Comparison of ENCODE assay signal across 8 cellular contexts in genomic region chr12:10749700-10750384, GRCh38. TPM values are rescaled to one million over a fixed set of nuclear protein-coding genes. Genes with fewer than 3 reads are reported as not detected.
DNase-seq lines count a peak whose midpoint lies in the region; ATAC-seq and TF ChIP-seq lines count a peak whose summit lies in the region.

No MANE protein-coding gene starts in this region.

- H3K9me3 Mint-ChIP-seq in activated T-helper 2 cell treated with anti-CD3 and anti-CD28 coated beads, Interferon-gamma antibody, Interleukin-2, Interleukin-4, amounts not matched to agents 10 μg/mL and 5 μg/mL and 100 μg/mL, durations not matched to agents 14 hours and 24 hours and 36 hours: no peaks in the 10 kb centered on the region

- H2BK15ac ChIP-seq in neuronal stem cell (ENCODE audit: low read length): no peak overlapping the region

- no peak overlapping the region for H2BK5ac ChIP-seq in neuronal stem cell (ENCODE audit: low read length)

- H3K4me1 ChIP-seq in neuronal stem cell (ENCODE audit: control insufficient read depth in 2 of 2, insufficient read depth in 1 of 2, low read depth in 1 of 2, low read length in 2 of 2) (peaks cover 0 to 2% of the 10 kb centered on the region in 2 donors), subcutaneous abdominal adipose tissue (ENCODE audit: control insufficient read depth in 5 of 5, insufficient read depth in 5 of 5, low read length in 5 of 5) (peaks cover 0 to 8% (median 6%) of the 10 kb centered on the region in 5 donors)

- no peak overlapping the region for H2BK12ac ChIP-seq in neuronal stem cell (ENCODE audit: low read length)

- no peak overlapping the region for H3K23ac ChIP-seq in neuronal stem cell (ENCODE audit: low read depth, low read length, poor library complexity)

- no peak overlapping the region for H2AK5ac ChIP-seq in neuronal stem cell (ENCODE audit: low read depth, low read length)

- WGBS in neuronal stem cell (ENCODE audit: extremely low coverage in 2 of 2, insufficient read length in 2 of 2, insufficient replicate concordance in 1 of 2), 2 donors: no CpG with 5 or more reads among the region's 17 CpGs

- no peaks in the 10 kb centered on the region for H3K36me3 Mint-ChIP-seq in activated T-helper 2 cell treated with anti-CD3 and anti-CD28 coated beads, Interferon-gamma antibody, Interleukin-2, Interleukin-4, amounts not matched to agents 10 μg/mL and 5 μg/mL and 100 μg/mL, durations not matched to agents 14 hours and 24 hours and 36 hours (ENCODE audit: low read depth)

- H3K9me3 ChIP-seq in KOPT-K1 (ENCODE audit: insufficient read depth, low read length, poor library complexity, severe bottlenecking) (peaks cover 5% of the 10 kb centered on the region), neuronal stem cell (replicated peaks in 1 of 2; ENCODE audit: control insufficient read depth in 2 of 2, insufficient read depth in 1 of 2, low read depth in 1 of 2, low read length in 2 of 2) (no peaks in the 10 kb centered on the region), subcutaneous abdominal adipose tissue (ENCODE audit: control insufficient read depth in 5 of 5, low read length in 5 of 5) (no peaks in the 10 kb centered on the region)

- H3K36me3 ChIP-seq in KOPT-K1 (ENCODE audit: insufficient read depth, low read length): no peaks in the 10 kb centered on the region
- H3K36me3 ChIP-seq in neuronal stem cell (replicated peaks in 1 of 2; ENCODE audit: control insufficient read depth in 2 of 2, insufficient read depth in 2 of 2, low read length in 2 of 2): no peaks in the 10 kb centered on the region
- no peaks in the 10 kb centered on the region for H3K36me3 ChIP-seq in subcutaneous abdominal adipose tissue (ENCODE audit: control insufficient read depth in 5 of 5, insufficient read depth in 5 of 5, low read length in 5 of 5)

- H3K27ac ChIP-seq in KOPT-K1 (ENCODE audit: low read depth, low read length, poor library complexity, severe bottlenecking) (peak overlapping the region; percentile 28), neuronal stem cell (replicated peaks; ENCODE audit: low read length) (no peak overlapping the region), subcutaneous abdominal adipose tissue (ENCODE audit: low read depth, low read length) (peak overlapping the region; percentile 48)

- DNase-seq in DMS79 (lab: John Stamatoyannopoulos, UW) (peak; percentile 39), RPMI8226 (peak; percentile 83), fibroblast of villous mesenchyme (ENCODE audit: low read depth) (peak; percentile 98), neuronal stem cell (ENCODE audit: low spot score) (peak; percentile 77)
- peak; percentile 60 for DNase-seq in activated T-helper 2 cell treated with anti-CD3 and anti-CD28 coated beads, Interferon-gamma antibody, Interleukin-2, Interleukin-4, amounts not matched to agents 10 μg/mL and 5 μg/mL and 100 μg/mL, durations not matched to agents 14 hours and 24 hours and 36 hours (ENCODE audit: low spot score)

- H4K91ac ChIP-seq in neuronal stem cell (ENCODE audit: low read depth, low read length, poor library complexity): no peak overlapping the region

- H3K27me3 Mint-ChIP-seq in activated T-helper 2 cell treated with anti-CD3 and anti-CD28 coated beads, Interferon-gamma antibody, Interleukin-2, Interleukin-4, amounts not matched to agents 10 μg/mL and 5 μg/mL and 100 μg/mL, durations not matched to agents 14 hours and 24 hours and 36 hours (ENCODE audit: low read depth): peaks cover 43% of the 10 kb centered on the region

- peak overlapping the region; percentile 38 for H3K4me3 Mint-ChIP-seq in activated T-helper 2 cell treated with anti-CD3 and anti-CD28 coated beads, Interferon-gamma antibody, Interleukin-2, Interleukin-4, amounts not matched to agents 10 μg/mL and 5 μg/mL and 100 μg/mL, durations not matched to agents 14 hours and 24 hours and 36 hours (ENCODE audit: low read depth)

- peaks cover 10% of the 10 kb centered on the region for H3K4me1 Mint-ChIP-seq in activated T-helper 2 cell treated with anti-CD3 and anti-CD28 coated beads, Interferon-gamma antibody, Interleukin-2, Interleukin-4, amounts not matched to agents 10 μg/mL and 5 μg/mL and 100 μg/mL, durations not matched to agents 14 hours and 24 hours and 36 hours (ENCODE audit: low read depth)

- peak; percentile 93 for ATAC-seq in GM21717 (IDR thresholded peaks at IDR 0.05; ENCODE audit: unreplicated experiment)

- H3K27me3 ChIP-seq in neuronal stem cell (ENCODE audit: control insufficient read depth in 3 of 3, insufficient read depth in 3 of 3, low read depth in 1 of 3, low read length in 3 of 3): peaks cover 0 to 21% (median 0%) of the 10 kb centered on the region in 3 experiments
- H3K27me3 ChIP-seq in subcutaneous abdominal adipose tissue (ENCODE audit: control insufficient read depth in 5 of 5, insufficient read depth in 4 of 5, low read length in 5 of 5): peaks cover 0 to 4% (median 0%) of the 10 kb centered on the region in 5 donors

- no peak overlapping the region for H3K18ac ChIP-seq in neuronal stem cell (ENCODE audit: low read length)

- TF ChIP-seq CTCF in fibroblast of villous mesenchyme (IDR thresholded peaks at IDR 0.05; ENCODE audit: insufficient read depth, low read depth, low read length): peak; percentile 94

- no peak overlapping the region for H3K9ac ChIP-seq in neuronal stem cell (ENCODE audit: low read depth, low read length, poor library complexity)
- peak overlapping the region in 4 of 5 donors; percentile 9 to 60 (median 20) for H3K9ac ChIP-seq in subcutaneous abdominal adipose tissue (ENCODE audit: low read length in 5 of 5)

- no peak overlapping the region for H3K14ac ChIP-seq in neuronal stem cell (ENCODE audit: low read length)

- peak overlapping the region; percentile 87 for H2AFZ ChIP-seq in neuronal stem cell (ENCODE audit: low read length)

- H4K8ac ChIP-seq in neuronal stem cell (ENCODE audit: low read depth, low read length): no peak overlapping the region

- H3K4me3 ChIP-seq in fibroblast of villous mesenchyme (ENCODE audit: low read depth, low read length) (peak overlapping the region; percentile 46), neuronal stem cell (ENCODE audit: low read length in 2 of 2) (peak overlapping the region in 1 of 2 donors; percentile 36), subcutaneous abdominal adipose tissue (ENCODE audit: low read depth in 1 of 5, low read length in 5 of 5) (peak overlapping the region; percentile 25 to 63 (median 47))

- H3K79me1 ChIP-seq in neuronal stem cell (ENCODE audit: low read depth, low read length): no peaks in the 10 kb centered on the region

- H2BK120ac ChIP-seq in neuronal stem cell (ENCODE audit: low read depth, low read length): no peak overlapping the region

- intact Hi-C loops in activated T-helper 2 cell treated with anti-CD3 and anti-CD28 coated beads, Interferon-gamma antibody, Interleukin-2, Interleukin-4, amounts not matched to agents 10 μg/mL and 5 μg/mL and 100 μg/mL, durations not matched to agents 14 hours and 24 hours and 36 hours (cut with micrococcal nuclease): loop anchor here (1.0 to 2.0 kb wide), 3 partner anchors 27 to 514 kb away; partner anchors contain the start of genes MAGOHB and YBX3

- no peak overlapping the region for H3K4me2 ChIP-seq in neuronal stem cell (ENCODE audit: insufficient read depth, low read length, poor library complexity, severe bottlenecking)

- H3K27ac Mint-ChIP-seq in activated T-helper 2 cell treated with anti-CD3 and anti-CD28 coated beads, Interferon-gamma antibody, Interleukin-2, Interleukin-4, amounts not matched to agents 10 μg/mL and 5 μg/mL and 100 μg/mL, durations not matched to agents 14 hours and 24 hours and 36 hours: no peak overlapping the region

- no peak overlapping the region for H3K4ac ChIP-seq in neuronal stem cell (ENCODE audit: low read length)

RNA-seq across cellular contexts. Expression of gene YBX3, which starts 26.7 kb away (rescaled TPM):
- total RNA-seq in activated T-helper 2 cell treated with anti-CD3 and anti-CD28 coated beads, Interferon-gamma antibody, Interleukin-2, Interleukin-4, amounts not matched to agents 10 μg/mL and 5 μg/mL and 100 μg/mL, durations not matched to agents 14 hours and 24 hours and 36 hours: 146 and 150 TPM in 2 replicates
- 88.9 and 104 TPM in 2 replicates for total RNA-seq in fibroblast of villous mesenchyme
- polyA plus RNA-seq in neuronal stem cell (2013, experiment 1 of 2): 260 TPM
- 265 TPM for polyA plus RNA-seq in neuronal stem cell (2013, experiment 2 of 2)

RNA-seq across cellular contexts. Expression of gene TAS2R7, which starts 52.6 kb away (rescaled TPM):
- total RNA-seq in activated T-helper 2 cell treated with anti-CD3 and anti-CD28 coated beads, Interferon-gamma antibody, Interleukin-2, Interleukin-4, amounts not matched to agents 10 μg/mL and 5 μg/mL and 100 μg/mL, durations not matched to agents 14 hours and 24 hours and 36 hours: not detected in 2 replicates
- total RNA-seq in fibroblast of villous mesenchyme: 0.32 TPM in 1 of 2 replicates, not detected in the other
- not detected for polyA plus RNA-seq in neuronal stem cell (2013, experiment 1 of 2)
- not detected for polyA plus RNA-seq in neuronal stem cell (2013, experiment 2 of 2)

RNA-seq across cellular contexts. Expression of gene TAS2R8, which starts 57.2 kb away (rescaled TPM):
- total RNA-seq in activated T-helper 2 cell treated with anti-CD3 and anti-CD28 coated beads, Interferon-gamma antibody, Interleukin-2, Interleukin-4, amounts not matched to agents 10 μg/mL and 5 μg/mL and 100 μg/mL, durations not matched to agents 14 hours and 24 hours and 36 hours: not detected in 2 replicates
- 0.32 and 0.43 TPM in 2 replicates for total RNA-seq in fibroblast of villous mesenchyme
- polyA plus RNA-seq in neuronal stem cell (2013, experiment 1 of 2): not detected
- not detected for polyA plus RNA-seq in neuronal stem cell (2013, experiment 2 of 2)

Comparison
In these comparisons a context has a peak if more than half of its experiments do, and no peak if none do; other contexts are left out.
1. DNase-seq: peak in every context shown above with its lines; median percentile 98 in fibroblast of villous mesenchyme; 83 in RPMI8226; 77 in neuronal stem cell; 60 in activated T-helper 2 cell treated with anti-CD3 and anti-CD28 coated beads, Interferon-gamma antibody, Interleukin-2, Interleukin-4, amounts not matched to agents 10 μg/mL and 5 μg/mL and 100 μg/mL, durations not matched to agents 14 hours and 24 hours and 36 hours; 39 in DMS79.